Comparison of ENCODE assay signal across 8 cellular contexts in the genomic region with DNA sequence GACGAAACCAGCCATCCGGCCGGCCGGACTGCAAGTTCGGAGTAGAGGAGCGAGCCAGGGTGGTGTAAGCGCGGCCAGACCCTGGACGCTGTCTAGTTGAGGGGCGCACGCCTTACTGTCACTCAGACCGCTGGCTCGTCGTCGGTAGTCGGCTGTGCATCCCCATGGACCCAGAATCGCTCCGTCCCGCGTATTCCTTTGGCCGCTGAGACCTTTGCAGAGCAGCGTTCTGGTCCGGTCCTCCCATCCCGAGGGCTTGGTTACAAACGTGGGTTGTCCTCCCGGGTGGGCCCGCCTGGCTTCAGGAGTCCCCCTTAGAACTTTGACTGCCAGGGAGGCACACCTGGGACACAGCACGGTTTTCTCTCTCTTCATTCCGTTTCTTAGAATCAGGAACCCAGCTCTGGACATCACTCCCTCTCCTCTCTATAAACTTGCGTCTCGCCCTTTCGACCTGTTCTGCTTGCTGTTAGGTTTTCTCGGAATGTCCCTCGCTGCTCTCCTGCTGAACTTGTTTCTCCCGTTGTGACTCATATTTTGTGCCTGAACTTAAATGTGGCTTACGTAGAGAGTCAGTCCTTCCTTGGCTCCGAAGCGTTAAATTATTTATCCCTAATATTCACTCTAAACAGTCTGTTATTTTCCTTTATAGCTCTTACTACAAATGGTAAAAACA. TPM values are rescaled to one million over a fixed set of nuclear protein-coding genes. Genes with fewer than 3 reads are reported as not detected.
A peak's percentile ranks its signal among the peaks of the same experiment; 100 is the strongest.
DNase-seq lines count a peak whose midpoint lies in the region; ATAC-seq and TF ChIP-seq lines count a peak whose summit lies in the region.

No MANE protein-coding gene starts in this region.

- H3K4me1 ChIP-seq in KMS-11 (ENCODE audit: low read depth, poor library complexity, severe bottlenecking) (peaks cover 7% of the 10 kb centered on the region), iPS-18a (ENCODE audit: control insufficient read depth, low read depth, low read length) (peaks cover 7% of the 10 kb centered on the region), smooth muscle cell (ENCODE audit: low read depth) (peaks cover 17% of the 10 kb centered on the region)

- ATAC-seq in GM21825 (IDR thresholded peaks at IDR 0.05; ENCODE audit: unreplicated experiment), result peak; percentile 33

- H3K36me3 ChIP-seq in KMS-11 (ENCODE audit: insufficient read depth) (no peaks in the 10 kb centered on the region), iPS-18a (ENCODE audit: control insufficient read depth, low read depth, low read length) (peaks cover 11% of the 10 kb centered on the region), smooth muscle cell (ENCODE audit: low read depth) (peaks cover 2% of the 10 kb centered on the region)

- H3K79me2 ChIP-seq in KMS-11 (ENCODE audit: insufficient read depth, low read depth) (no peaks in the 10 kb centered on the region), smooth muscle cell (ENCODE audit: low read depth) (peaks cover 16% of the 10 kb centered on the region)

- H3K27me3 ChIP-seq in KMS-11 (ENCODE audit: insufficient read depth, low read depth) (no peaks in the 10 kb centered on the region), iPS-18a (ENCODE audit: control insufficient read depth, insufficient read depth, low read length) (peaks cover 31% of the 10 kb centered on the region), smooth muscle cell (ENCODE audit: low read depth) (no peaks in the 10 kb centered on the region)

- TF ChIP-seq CTCF in KMS-11 (conservative IDR thresholded peaks at IDR 0.05; ENCODE audit: low read depth, low read length) (no peak), smooth muscle cell (IDR thresholded peaks at IDR 0.05; ENCODE audit: borderline replicate concordance, insufficient read depth, poor library complexity, severe bottlenecking) (no peak)

- WGBS in smooth muscle cell (ENCODE audit: low lambda C conversion rate), result 3% methylated on average over 38 of the region's 38 CpGs

- H2AFZ ChIP-seq in KMS-11 (ENCODE audit: low read depth), result peak overlapping the region; percentile 55
- peak overlapping the region; percentile 91 for H2AFZ ChIP-seq in smooth muscle cell (ENCODE audit: low read depth)

- H3K4me3 ChIP-seq in KMS-11 (IDR thresholded peaks at IDR 0.05; ENCODE audit: insufficient read depth, low read depth, low read length) (peak overlapping the region; percentile 65), iPS-18a (ENCODE audit: low read length) (peak overlapping the region; percentile 85), smooth muscle cell (peak overlapping the region; percentile 76)

- H4K20me1 ChIP-seq in KMS-11 (ENCODE audit: insufficient read depth), result no peaks in the 10 kb centered on the region
- H4K20me1 ChIP-seq in smooth muscle cell (ENCODE audit: low read depth), result peaks cover 7% of the 10 kb centered on the region

- H3K27ac ChIP-seq in KMS-11, result no peak overlapping the region
- no peak overlapping the region for H3K27ac ChIP-seq in iPS-18a (ENCODE audit: low read length)
- peak overlapping the region; percentile 50 for H3K27ac ChIP-seq in smooth muscle cell (ENCODE audit: low read depth)

- no peaks in the 10 kb centered on the region for H3F3A ChIP-seq in smooth muscle cell (ENCODE audit: low read depth)

- peak; percentile 18 for DNase-seq in NCI-H345 (lab: John Stamatoyannopoulos, UW)
- DNase-seq in NCI-H345 treated with DMSO at 0.1 percent for 48 hours (lab: John Stamatoyannopoulos, UW; ENCODE audit: unreplicated experiment), result no peak
- peak; percentile 60 for DNase-seq in amniotic epithelial cell (ENCODE audit: low read depth)
- DNase-seq in smooth muscle cell (lab: John Stamatoyannopoulos, UW; ENCODE audit: unreplicated experiment), result peak; percentile 20
- DNase-seq in foreskin melanocyte, result no peak

- H3K9ac ChIP-seq in KMS-11, result peak overlapping the region; percentile 69; the same call in 1 of the 2 replicates
- peak overlapping the region; percentile 71 for H3K9ac ChIP-seq in iPS-18a (ENCODE audit: low read length)
- peak overlapping the region; percentile 29 for H3K9ac ChIP-seq in smooth muscle cell (ENCODE audit: low read depth)

- H3K9me3 ChIP-seq in iPS-18a (ENCODE audit: control insufficient read depth, low read depth, low read length), result no peaks in the 10 kb centered on the region
- no peaks in the 10 kb centered on the region for H3K9me3 ChIP-seq in smooth muscle cell (replicated peaks; ENCODE audit: low read depth)

- H3K4me2 ChIP-seq in KMS-11, result peak overlapping the region; percentile 82
- H3K4me2 ChIP-seq in smooth muscle cell, result peak overlapping the region; percentile 97

RNA-seq across cellular contexts. Expression of gene PGM2, which starts 0.7 kb away (rescaled TPM):
- 29.9 and 38.7 TPM in 2 replicates for total RNA-seq in smooth muscle cell
- polyA plus RNA-seq in smooth muscle cell, result 11.6 and 17.3 TPM in 2 replicates

Comparison
In these comparisons a context has a peak if more than half of its experiments do, and no peak if none do; other contexts are left out.
1. DNase-seq: peak in NCI-H345 (single experiment), amniotic epithelial cell (single experiment) and smooth muscle cell (single experiment); none in NCI-H345 treated with DMSO at 0.1 percent for 48 hours (single experiment) and foreskin melanocyte (single experiment).
2. Peak in every context shown above with its lines, with median percentiles within 50 percentile points of each other: H3K4me3 ChIP-seq and H3K9ac ChIP-seq.